Comparison of ENCODE assay signal across 1 cellular context in the genomic region with DNA sequence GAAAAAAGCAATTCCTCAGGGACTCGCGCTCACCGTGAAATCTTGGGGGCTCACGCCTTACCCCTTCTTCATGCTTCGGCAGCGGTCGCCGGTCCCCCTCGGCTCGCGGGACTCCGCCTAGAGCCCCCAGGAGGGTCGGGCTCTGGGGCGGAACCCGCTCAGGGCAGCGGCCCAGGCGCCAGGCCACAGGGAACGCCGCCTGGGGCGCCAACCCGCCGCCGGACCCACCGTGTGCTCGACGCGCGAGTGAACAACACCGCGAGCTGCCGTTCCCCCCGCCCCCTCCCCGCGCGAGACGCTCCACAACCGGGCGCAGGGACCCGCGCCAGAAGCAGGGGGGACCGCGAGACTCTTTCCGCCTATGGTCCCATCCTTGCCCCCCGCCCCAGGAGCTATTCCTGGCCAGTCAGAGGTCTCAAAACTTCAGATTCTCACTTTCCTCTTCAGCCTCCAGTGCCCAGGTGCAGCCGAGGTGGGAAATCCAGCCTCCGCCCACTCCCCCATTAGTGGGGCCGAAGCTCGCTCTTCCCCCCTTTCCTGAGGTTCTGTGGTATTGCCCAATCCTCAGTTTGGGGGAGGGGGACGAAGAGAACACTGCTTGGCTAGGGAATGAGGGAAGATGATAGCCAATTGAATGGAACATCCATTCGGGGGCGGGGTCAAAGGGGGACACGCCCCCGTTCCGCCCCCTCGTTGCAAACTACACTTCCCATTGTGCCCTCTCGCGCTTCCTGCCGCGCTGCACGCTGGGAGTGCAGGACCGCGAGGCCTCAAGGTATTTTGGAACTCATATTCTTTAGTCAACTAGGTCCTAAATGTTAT.
TF ChIP-seq lines count a peak whose summit lies in the region.

A gene (minus strand): TSS at position 265 of the 822 bp plus-strand sequence. CDS start 52,069 bp downstream, outside the sequence.

TF ChIP-seq in HepG2, 621 proteins besides CTCF, POLR2A, EP300 and RAD21 (continued from another document and continues in another):
- TF ChIP-seq, protein P1, sequence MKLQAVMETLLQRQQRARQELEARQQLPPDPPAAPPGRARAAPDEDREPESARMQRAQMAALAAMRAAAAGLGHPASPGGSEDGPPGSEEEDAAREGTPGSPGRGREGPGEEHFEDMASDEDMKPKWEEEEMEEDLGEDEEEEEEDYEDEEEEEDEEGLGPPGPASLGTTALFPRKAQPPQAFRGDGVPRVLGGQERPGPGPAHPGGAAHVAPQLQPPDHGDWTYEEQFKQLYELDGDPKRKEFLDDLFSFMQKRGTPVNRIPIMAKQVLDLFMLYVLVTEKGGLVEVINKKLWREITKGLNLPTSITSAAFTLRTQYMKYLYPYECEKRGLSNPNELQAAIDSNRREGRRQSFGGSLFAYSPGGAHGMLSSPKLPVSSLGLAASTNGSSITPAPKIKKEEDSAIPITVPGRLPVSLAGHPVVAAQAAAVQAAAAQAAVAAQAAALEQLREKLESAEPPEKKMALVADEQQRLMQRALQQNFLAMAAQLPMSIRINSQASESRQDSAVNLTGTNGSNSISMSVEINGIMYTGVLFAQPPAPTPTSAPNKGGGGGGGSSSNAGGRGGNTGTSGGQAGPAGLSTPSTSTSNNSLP (IDR thresholded peaks at IDR 0.05; ENCODE audit: low read depth, low read length): no peak
- TF ChIP-seq ZNF460 (CRISPR knock-in tag; IDR thresholded peaks at IDR 0.05; ENCODE audit: borderline replicate concordance) (no peak; the same call in 1 of the 2 replicates), ARNT2 (CRISPR knock-in tag; IDR thresholded peaks at IDR 0.05; ENCODE audit: low read depth) (peak; percentile 86), ZFP1 (CRISPR knock-in tag; IDR thresholded peaks at IDR 0.05) (no peak), YY1 (IDR thresholded peaks at IDR 0.05; ENCODE audit: insufficient read depth, insufficient replicate concordance, low read depth, low read length) (peak; percentile 53), ZNF350 (CRISPR knock-in tag; IDR thresholded peaks at IDR 0.05; ENCODE audit: borderline replicate concordance, low read depth) (peak; percentile 64), SMYD3 (CRISPR knock-in tag; IDR thresholded peaks at IDR 0.05) (peak; percentile 32; the same call in 1 of the 2 replicates), NFYC (CRISPR knock-in tag; IDR thresholded peaks at IDR 0.05) (no peak; the same call in none of the 2 replicates), ATRX (CRISPR knock-in tag; IDR thresholded peaks at IDR 0.05; ENCODE audit: borderline replicate concordance) (no peak), RNF2 (conservative IDR thresholded peaks at IDR 0.05; ENCODE audit: low read depth) (0 out of 2 replicates have a peak, but pooled peaks have one; percentile 50), PAX8 (CRISPR knock-in tag; IDR thresholded peaks at IDR 0.05; ENCODE audit: borderline replicate concordance) (0 out of 2 replicates have a peak, but pooled peaks have one; percentile 79), RFXANK (CRISPR knock-in tag; IDR thresholded peaks at IDR 0.05) (no peak), MAFK (conservative IDR thresholded peaks at IDR 0.05 in 1 of 2, IDR thresholded peaks at IDR 0.05 in 1 of 2; ENCODE audit: low read length in 2 of 2) (no peak), POLR2AphosphoS2 (IDR thresholded peaks at IDR 0.05; ENCODE audit: low read depth, low read length) (no peak), CCDC6 (CRISPR knock-in tag; IDR thresholded peaks at IDR 0.05) (peak; percentile 29; the same call in 1 of the 2 replicates), ASH2L (IDR thresholded peaks at IDR 0.05; ENCODE audit: insufficient read length, low read depth, low read length) (peak; percentile 54), MLLT10 (CRISPR knock-in tag; IDR thresholded peaks at IDR 0.05) (no peak), ZBTB7A (CRISPR knock-in tag; IDR thresholded peaks at IDR 0.05) (peak; percentile 80; the same call in 1 of the 2 replicates), ZNF331 (CRISPR knock-in tag; IDR thresholded peaks at IDR 0.05) (no peak; the same call in none of the 2 replicates), THYN1 (CRISPR knock-in tag; IDR thresholded peaks at IDR 0.05; ENCODE audit: borderline replicate concordance, low read depth) (no peak), ZNF709 (CRISPR knock-in tag; IDR thresholded peaks at IDR 0.05) (peak; percentile 31; the same call in 1 of the 2 replicates), ATF7-NPFF (CRISPR knock-in tag; IDR thresholded peaks at IDR 0.05; ENCODE audit: low read depth) (peak; percentile 59; the same call in 1 of the 2 replicates), ZNF180 (CRISPR knock-in tag; IDR thresholded peaks at IDR 0.05; ENCODE audit: borderline replicate concordance, low read depth) (no peak), ZNF12 (CRISPR knock-in tag; IDR thresholded peaks at IDR 0.05) (no peak), ZNF230 (CRISPR knock-in tag; IDR thresholded peaks at IDR 0.05) (peak; percentile 26; the same call in 1 of the 2 replicates), ZNF720 (CRISPR knock-in tag; IDR thresholded peaks at IDR 0.05) (no peak), PHF8 (CRISPR knock-in tag; IDR thresholded peaks at IDR 0.05) (peak; percentile 75), ZSCAN29 (CRISPR knock-in tag; conservative IDR thresholded peaks at IDR 0.05) (no peak), PRPF4 (IDR thresholded peaks at IDR 0.05; ENCODE audit: low read depth, low read length, poor library complexity, severe bottlenecking) (no peak), ARHGAP35 (CRISPR knock-in tag; IDR thresholded peaks at IDR 0.05; ENCODE audit: borderline replicate concordance) (0 out of 2 replicates have a peak, but pooled peaks have one; percentile 68), ZNF136 (CRISPR knock-in tag; IDR thresholded peaks at IDR 0.05; ENCODE audit: low read depth) (no peak), GFI1 (CRISPR knock-in tag; IDR thresholded peaks at IDR 0.05; ENCODE audit: borderline replicate concordance) (peak; percentile 6; the same call in 1 of the 2 replicates), ZC3H4 (CRISPR knock-in tag; IDR thresholded peaks at IDR 0.05; ENCODE audit: borderline replicate concordance) (0 out of 2 replicates have a peak, but pooled peaks have one; percentile 26), NFYB (CRISPR knock-in tag; IDR thresholded peaks at IDR 0.05) (peak; percentile 33; the same call in 1 of the 2 replicates), NR2F6 (IDR thresholded peaks at IDR 0.05) (no peak), NR2F6 (CRISPR knock-in tag; IDR thresholded peaks at IDR 0.05) (no peak), HES4 (CRISPR knock-in tag; IDR thresholded peaks at IDR 0.05; ENCODE audit: borderline replicate concordance) (0 out of 2 replicates have a peak, but pooled peaks have one; percentile 70), NFRKB (IDR thresholded peaks at IDR 0.05) (no peak), REXO4 (CRISPR knock-in tag; IDR thresholded peaks at IDR 0.05; ENCODE audit: borderline replicate concordance) (no peak), ZNF530 (CRISPR knock-in tag; IDR thresholded peaks at IDR 0.05; ENCODE audit: low read depth) (no peak), SKI (IDR thresholded peaks at IDR 0.05; ENCODE audit: partially characterized antibody) (no peak), ZC3H13 (CRISPR knock-in tag; IDR thresholded peaks at IDR 0.05) (peak; percentile 22; the same call in 1 of the 2 replicates), BORCS8-MEF2B (CRISPR knock-in tag; IDR thresholded peaks at IDR 0.05) (peak; percentile 87), ZNF430 (CRISPR knock-in tag; IDR thresholded peaks at IDR 0.05) (peak; percentile 34; the same call in 1 of the 2 replicates), SYNCRIP (IDR thresholded peaks at IDR 0.05; ENCODE audit: insufficient read depth, low read depth, low read length) (no peak), SP140L (CRISPR knock-in tag; IDR thresholded peaks at IDR 0.05; ENCODE audit: borderline replicate concordance) (no peak), SOX6 (IDR thresholded peaks at IDR 0.05) (no peak), SOX6 (CRISPR knock-in tag; IDR thresholded peaks at IDR 0.05) (peak; percentile 62), ZNF879 (CRISPR knock-in tag; IDR thresholded peaks at IDR 0.05) (no peak), ZNF441 (CRISPR knock-in tag; IDR thresholded peaks at IDR 0.05; ENCODE audit: borderline replicate concordance) (peak; percentile 49; the same call in 1 of the 2 replicates), ZFYVE20 (CRISPR knock-in tag; IDR thresholded peaks at IDR 0.05; ENCODE audit: borderline replicate concordance, low read depth) (no peak), LCORL (IDR thresholded peaks at IDR 0.05) (no peak), LCORL (CRISPR knock-in tag; IDR thresholded peaks at IDR 0.05) (0 out of 2 replicates have a peak, but pooled peaks have one; percentile 25), ZNF260 (CRISPR knock-in tag; IDR thresholded peaks at IDR 0.05; ENCODE audit: borderline replicate concordance, low read depth) (no peak), MED8 (CRISPR knock-in tag; IDR thresholded peaks at IDR 0.05; ENCODE audit: insufficient replicate concordance) (no peak)
- TF ChIP-seq, protein P2, sequence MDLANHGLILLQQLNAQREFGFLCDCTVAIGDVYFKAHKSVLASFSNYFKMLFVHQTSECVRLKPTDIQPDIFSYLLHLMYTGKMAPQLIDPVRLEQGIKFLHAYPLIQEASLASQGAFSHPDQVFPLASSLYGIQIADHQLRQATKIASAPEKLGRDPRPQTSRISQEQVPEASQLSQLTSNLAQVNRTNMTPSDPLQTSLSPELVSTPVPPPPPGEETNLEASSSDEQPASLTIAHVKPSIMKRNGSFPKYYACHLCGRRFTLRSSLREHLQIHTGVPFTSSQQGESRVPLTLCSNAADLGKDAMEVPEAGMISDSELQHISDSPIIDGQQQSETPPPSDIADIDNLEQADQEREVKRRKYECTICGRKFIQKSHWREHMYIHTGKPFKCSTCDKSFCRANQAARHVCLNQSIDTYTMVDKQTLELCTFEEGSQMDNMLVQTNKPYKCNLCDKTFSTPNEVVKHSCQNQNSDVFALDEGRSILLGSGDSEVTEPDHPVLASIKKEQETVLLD (CRISPR knock-in tag; IDR thresholded peaks at IDR 0.05; ENCODE audit: low read depth): peak; percentile 32; the same call in 1 of the 2 replicates
- TF ChIP-seq, protein P3, sequence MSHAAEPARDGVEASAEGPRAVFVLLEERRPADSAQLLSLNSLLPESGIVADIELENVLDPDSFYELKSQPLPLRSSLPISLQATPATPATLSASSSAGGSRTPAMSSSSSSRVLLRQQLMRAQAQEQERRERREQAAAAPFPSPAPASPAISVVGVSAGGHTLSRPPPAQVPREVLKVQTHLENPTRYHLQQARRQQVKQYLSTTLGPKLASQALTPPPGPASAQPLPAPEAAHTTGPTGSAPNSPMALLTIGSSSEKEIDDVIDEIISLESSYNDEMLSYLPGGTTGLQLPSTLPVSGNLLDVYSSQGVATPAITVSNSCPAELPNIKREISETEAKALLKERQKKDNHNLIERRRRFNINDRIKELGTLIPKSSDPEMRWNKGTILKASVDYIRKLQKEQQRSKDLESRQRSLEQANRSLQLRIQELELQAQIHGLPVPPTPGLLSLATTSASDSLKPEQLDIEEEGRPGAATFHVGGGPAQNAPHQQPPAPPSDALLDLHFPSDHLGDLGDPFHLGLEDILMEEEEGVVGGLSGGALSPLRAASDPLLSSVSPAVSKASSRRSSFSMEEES (CRISPR knock-in tag; IDR thresholded peaks at IDR 0.05): 0 out of 2 replicates have a peak, but pooled peaks have one; percentile 10
- TF ChIP-seq, protein P4, sequence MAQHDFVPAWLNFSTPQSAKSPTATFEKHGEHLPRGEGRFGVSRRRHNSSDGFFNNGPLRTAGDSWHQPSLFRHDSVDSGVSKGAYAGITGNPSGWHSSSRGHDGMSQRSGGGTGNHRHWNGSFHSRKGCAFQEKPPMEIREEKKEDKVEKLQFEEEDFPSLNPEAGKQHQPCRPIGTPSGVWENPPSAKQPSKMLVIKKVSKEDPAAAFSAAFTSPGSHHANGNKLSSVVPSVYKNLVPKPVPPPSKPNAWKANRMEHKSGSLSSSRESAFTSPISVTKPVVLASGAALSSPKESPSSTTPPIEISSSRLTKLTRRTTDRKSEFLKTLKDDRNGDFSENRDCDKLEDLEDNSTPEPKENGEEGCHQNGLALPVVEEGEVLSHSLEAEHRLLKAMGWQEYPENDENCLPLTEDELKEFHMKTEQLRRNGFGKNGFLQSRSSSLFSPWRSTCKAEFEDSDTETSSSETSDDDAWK (CRISPR knock-in tag; IDR thresholded peaks at IDR 0.05): no peak
- TF ChIP-seq, protein P5, sequence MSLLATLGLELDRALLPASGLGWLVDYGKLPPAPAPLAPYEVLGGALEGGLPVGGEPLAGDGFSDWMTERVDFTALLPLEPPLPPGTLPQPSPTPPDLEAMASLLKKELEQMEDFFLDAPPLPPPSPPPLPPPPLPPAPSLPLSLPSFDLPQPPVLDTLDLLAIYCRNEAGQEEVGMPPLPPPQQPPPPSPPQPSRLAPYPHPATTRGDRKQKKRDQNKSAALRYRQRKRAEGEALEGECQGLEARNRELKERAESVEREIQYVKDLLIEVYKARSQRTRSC (CRISPR knock-in tag; IDR thresholded peaks at IDR 0.05; ENCODE audit: low read depth): 0 out of 2 replicates have a peak, but pooled peaks have one; percentile 58
- TF ChIP-seq, protein P6, sequence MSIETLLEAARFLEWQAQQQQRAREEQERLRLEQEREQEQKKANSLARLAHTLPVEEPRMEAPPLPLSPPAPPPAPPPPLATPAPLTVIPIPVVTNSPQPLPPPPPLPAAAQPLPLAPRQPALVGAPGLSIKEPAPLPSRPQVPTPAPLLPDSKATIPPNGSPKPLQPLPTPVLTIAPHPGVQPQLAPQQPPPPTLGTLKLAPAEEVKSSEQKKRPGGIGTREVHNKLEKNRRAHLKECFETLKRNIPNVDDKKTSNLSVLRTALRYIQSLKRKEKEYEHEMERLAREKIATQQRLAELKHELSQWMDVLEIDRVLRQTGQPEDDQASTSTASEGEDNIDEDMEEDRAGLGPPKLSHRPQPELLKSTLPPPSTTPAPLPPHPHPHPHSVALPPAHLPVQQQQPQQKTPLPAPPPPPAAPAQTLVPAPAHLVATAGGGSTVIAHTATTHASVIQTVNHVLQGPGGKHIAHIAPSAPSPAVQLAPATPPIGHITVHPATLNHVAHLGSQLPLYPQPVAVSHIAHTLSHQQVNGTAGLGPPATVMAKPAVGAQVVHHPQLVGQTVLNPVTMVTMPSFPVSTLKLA (IDR thresholded peaks at IDR 0.05): peak; percentile 73
- TF ChIP-seq, protein P7, sequence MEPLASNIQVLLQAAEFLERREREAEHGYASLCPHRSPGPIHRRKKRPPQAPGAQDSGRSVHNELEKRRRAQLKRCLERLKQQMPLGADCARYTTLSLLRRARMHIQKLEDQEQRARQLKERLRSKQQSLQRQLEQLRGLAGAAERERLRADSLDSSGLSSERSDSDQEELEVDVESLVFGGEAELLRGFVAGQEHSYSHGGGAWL (CRISPR knock-in tag; IDR thresholded peaks at IDR 0.05): no peak
- TF ChIP-seq, protein P8, sequence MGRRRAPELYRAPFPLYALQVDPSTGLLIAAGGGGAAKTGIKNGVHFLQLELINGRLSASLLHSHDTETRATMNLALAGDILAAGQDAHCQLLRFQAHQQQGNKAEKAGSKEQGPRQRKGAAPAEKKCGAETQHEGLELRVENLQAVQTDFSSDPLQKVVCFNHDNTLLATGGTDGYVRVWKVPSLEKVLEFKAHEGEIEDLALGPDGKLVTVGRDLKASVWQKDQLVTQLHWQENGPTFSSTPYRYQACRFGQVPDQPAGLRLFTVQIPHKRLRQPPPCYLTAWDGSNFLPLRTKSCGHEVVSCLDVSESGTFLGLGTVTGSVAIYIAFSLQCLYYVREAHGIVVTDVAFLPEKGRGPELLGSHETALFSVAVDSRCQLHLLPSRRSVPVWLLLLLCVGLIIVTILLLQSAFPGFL (CRISPR knock-in tag; IDR thresholded peaks at IDR 0.05): no peak
